8 cellular contexts compared by ENCODE assay signal in the genomic region with DNA sequence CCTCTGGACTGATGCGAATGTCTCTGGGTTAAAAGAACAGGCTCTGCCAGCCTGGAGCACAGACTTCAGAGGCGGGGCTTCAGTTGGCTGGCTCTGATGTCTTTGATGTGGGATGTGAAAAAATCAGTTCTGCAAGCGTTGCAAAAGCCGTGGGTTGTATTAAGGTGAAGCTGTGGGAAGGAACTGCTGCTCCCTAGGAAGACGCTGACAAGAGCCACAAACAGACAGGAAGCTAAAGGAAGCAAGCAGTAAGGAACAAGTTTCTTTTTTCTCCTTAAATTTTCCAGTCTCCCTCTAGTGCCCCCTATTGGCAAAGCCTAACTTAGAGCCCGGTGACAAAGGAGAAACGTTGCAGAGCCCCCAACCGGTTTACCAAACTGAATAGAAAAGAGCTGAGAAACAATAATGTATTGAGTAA.
A peak's percentile ranks its signal among the peaks of the same experiment; 100 is the strongest.
DNase-seq lines count a peak whose midpoint lies in the region; ATAC-seq and TF ChIP-seq lines count a peak whose summit lies in the region.

No MANE protein-coding gene starts in this region.

- H3K4me2 ChIP-seq in OCI-LY3 (ENCODE audit: low read length) (peak overlapping the region; percentile 40), trophoblast cell (ENCODE audit: low read length) (peak overlapping the region; percentile 13)

- ATAC-seq in GM21423 (IDR thresholded peaks at IDR 0.05; ENCODE audit: unreplicated experiment) (no peak), GM18858 (IDR thresholded peaks at IDR 0.05; ENCODE audit: unreplicated experiment) (no peak)

- H4K91ac ChIP-seq in trophoblast cell (ENCODE audit: low read depth, low read length) = no peak overlapping the region

- H3K9me3 ChIP-seq in OCI-LY3 (ENCODE audit: insufficient read depth, low read length) (no peaks in the 10 kb centered on the region), trophoblast cell (ENCODE audit: insufficient read depth, low read depth, low read length) (no peaks in the 10 kb centered on the region)

- H3K36me3 ChIP-seq in OCI-LY3 (replicated peaks; ENCODE audit: low read depth, low read length) = no peaks in the 10 kb centered on the region
- no peaks in the 10 kb centered on the region for H3K36me3 ChIP-seq in trophoblast cell (ENCODE audit: control insufficient read depth in 1 of 2, insufficient read depth in 2 of 2, low read length in 2 of 2)

- no peak overlapping the region for H2BK5ac ChIP-seq in trophoblast cell (ENCODE audit: low read depth, low read length, poor library complexity)

- H4K12ac ChIP-seq in trophoblast cell (ENCODE audit: low read depth, low read length) = no peak overlapping the region

- DNase-seq in fibroblast of peridontal ligament (ENCODE audit: extremely low read depth) (peak; percentile 69), trophoblast cell (peak in 1 of 2 donors; percentile 5), DMS79 treated with DMSO at 0.1 percent for 48 hours (lab: John Stamatoyannopoulos, UW) (no peak), NCI-H1694 (lab: John Stamatoyannopoulos, UW) (no peak)

- no peak overlapping the region for H2AK5ac ChIP-seq in trophoblast cell (ENCODE audit: low read length)

- H3K4me1 ChIP-seq in OCI-LY3 (ENCODE audit: low read length) = no peaks in the 10 kb centered on the region
- peaks cover 0 to 2% of the 10 kb centered on the region in 2 experiments for H3K4me1 ChIP-seq in trophoblast cell (ENCODE audit: control insufficient read depth in 1 of 2, insufficient read depth in 2 of 2, low read length in 2 of 2)

- no CpG with 5 or more reads among the region's 8 CpGs for WGBS in trophoblast cell (ENCODE audit: extremely low coverage, insufficient coverage, insufficient read length)

- H3K27ac ChIP-seq in OCI-LY3 (ENCODE audit: low read length) (no peak overlapping the region), trophoblast cell (ENCODE audit: low read depth, low read length) (no peak overlapping the region)

- H3K4me3 ChIP-seq in OCI-LY3 (ENCODE audit: low read length) = peak overlapping the region; percentile 41
- no peak overlapping the region for H3K4me3 ChIP-seq in trophoblast cell (ENCODE audit: low read depth, low read length)

- peaks cover 4% of the 10 kb centered on the region for H3K79me1 ChIP-seq in trophoblast cell (ENCODE audit: low read length)

- no peaks in the 10 kb centered on the region for H4K20me1 ChIP-seq in OCI-LY3 (ENCODE audit: insufficient read depth, low read length)

- H3K9ac ChIP-seq in OCI-LY3 (ENCODE audit: low read length) = no peak overlapping the region
- H3K9ac ChIP-seq in trophoblast cell (ENCODE audit: low read length) = no peak overlapping the region

- H3K79me2 ChIP-seq in OCI-LY3 (ENCODE audit: low read length) (no peaks in the 10 kb centered on the region), trophoblast cell (ENCODE audit: control insufficient read depth, insufficient read depth, low read length, poor library complexity) (no peaks in the 10 kb centered on the region)

- H3K4ac ChIP-seq in trophoblast cell (ENCODE audit: low read depth, low read length) = no peak overlapping the region

- H2BK120ac ChIP-seq in trophoblast cell (ENCODE audit: insufficient read depth, low read length, poor library complexity) = no peak overlapping the region

- peak; percentile 53 for TF ChIP-seq CTCF in GM12874 (IDR thresholded peaks at IDR 0.05; ENCODE audit: insufficient read depth, low read depth, low read length)
- peak; percentile 56 for TF ChIP-seq CTCF in OCI-LY3 (IDR thresholded peaks at IDR 0.05; ENCODE audit: low read depth, low read length)

- peak overlapping the region; percentile 72; the same call in 1 of the 2 replicates for H2AFZ ChIP-seq in OCI-LY3 (ENCODE audit: low read depth, low read length)
- H2AFZ ChIP-seq in trophoblast cell (ENCODE audit: insufficient read depth, low read length, poor library complexity) = no peak overlapping the region

- no peak overlapping the region for H3K14ac ChIP-seq in trophoblast cell (ENCODE audit: low read length)

- no peak overlapping the region for H3K23ac ChIP-seq in trophoblast cell (ENCODE audit: low read length)

- no peak overlapping the region for H2BK12ac ChIP-seq in trophoblast cell (ENCODE audit: low read length)

- H3K18ac ChIP-seq in trophoblast cell (ENCODE audit: low read length) = no peak overlapping the region

- H4K8ac ChIP-seq in trophoblast cell (ENCODE audit: low read depth, low read length) = no peak overlapping the region

- H3K27me3 ChIP-seq in OCI-LY3 (ENCODE audit: low read depth, low read length) (no peaks in the 10 kb centered on the region), trophoblast cell (ENCODE audit: insufficient read depth, low read length) (no peaks in the 10 kb centered on the region)
